In genomic region chr5:177483042-177483441, GRCh38 we compare ENCODE assay signal across 31 cellular contexts. TPM values are rescaled to one million over a fixed set of nuclear protein-coding genes. Genes with fewer than 3 reads are reported as not detected.
DNase-seq lines count a peak whose midpoint lies in the region; ATAC-seq and TF ChIP-seq lines count a peak whose summit lies in the region.
"Had no signal": no experiment of that assay in that cellular context is flagged by ENCODE, and none has a peak within 500 bp of the region (broad histone marks: within the 10 kb centered on the region; RNA-seq: fewer than 3 reads in every experiment).

No MANE protein-coding gene starts in this region.

- DNase-seq in ascending aorta (ENCODE audit: low spot score in 2 of 2), result no peak
- DNase-seq in endothelial cell (ENCODE audit: low spot score), result no peak
- no peak for DNase-seq in osteocyte (ENCODE audit: extremely low spot score, unreplicated experiment)
- DNase-seq in uterus, result peak in 1 of 2 donors; percentile 16
- no peak for DNase-seq in NCI-H69 (lab: John Stamatoyannopoulos, UW)
- DNase-seq in NCI-H2029 (lab: John Stamatoyannopoulos, UW), result no peak
- DNase-seq: activated CD4-positive, alpha-beta T cell treated with anti-CD3 and anti-CD28 coated beads for 48 hours; activated gamma-delta T cell treated with Interleukin-2 at 50 U/mL for 16 hours; activated T-cell treated with anti-CD3 and anti-CD28 coated beads, Interleukin-2, amount 50 U/mL, for 24 hours; Caco-2; central memory CD4-positive, alpha-beta T cell; hippocampal formation; mucosa of descending colon; NCI-H1048; NCI-H1694; NCI-H446; NCI-H774; ovary; Peyer's patch; retina; SIG-M5; stimulated activated naive CD4-positive, alpha-beta T cell; SW 1271; T-helper 9 cell; WERI-Rb-1 had no signal

- no peak for ATAC-seq in GM21576 (IDR thresholded peaks at IDR 0.05; ENCODE audit: unreplicated experiment)
- ATAC-seq: GM23338; mucosa of descending colon; natural killer cell treated with Interleukin-12 subunit alpha and Interleukin-12 subunit beta and Interleukin-15 and Interleukin-18, amount 100 ng/mL, for 72 hours had no signal

- H3K9me3 Mint-ChIP-seq in endothelial cell (ENCODE audit: unreplicated experiment) (no peaks in the 10 kb centered on the region), osteocyte (ENCODE audit: unreplicated experiment) (no peaks in the 10 kb centered on the region)
- H3K9me3 Mint-ChIP-seq: activated T-cell treated with anti-CD3 and anti-CD28 coated beads, Interleukin-2, amount 50 U/mL, for 24 hours; GM23338; natural killer cell treated with Interleukin-12 subunit alpha and Interleukin-12 subunit beta and Interleukin-15 and Interleukin-18, amount 100 ng/mL, for 72 hours had no signal

- H3K27me3 ChIP-seq in ascending aorta (no peaks in the 10 kb centered on the region), uterus (no peaks in the 10 kb centered on the region)
- H3K27me3 ChIP-seq: ovary, Peyer's patch had no signal

- H3K27me3 Mint-ChIP-seq in endothelial cell (ENCODE audit: unreplicated experiment) (peaks cover 23% of the 10 kb centered on the region), osteocyte (ENCODE audit: unreplicated experiment) (no peaks in the 10 kb centered on the region)
- H3K27me3 Mint-ChIP-seq: activated T-cell treated with anti-CD3 and anti-CD28 coated beads, Interleukin-2, amount 50 U/mL, for 24 hours; natural killer cell treated with Interleukin-12 subunit alpha and Interleukin-12 subunit beta and Interleukin-15 and Interleukin-18, amount 100 ng/mL, for 72 hours had no signal

- peaks cover 35% of the 10 kb centered on the region for H3K36me3 Mint-ChIP-seq in endothelial cell (ENCODE audit: low read depth, unreplicated experiment)
- peaks cover 28% of the 10 kb centered on the region for H3K36me3 Mint-ChIP-seq in osteocyte (ENCODE audit: unreplicated experiment)
- H3K36me3 Mint-ChIP-seq: natural killer cell treated with Interleukin-12 subunit alpha and Interleukin-12 subunit beta and Interleukin-15 and Interleukin-18, amount 100 ng/mL, for 72 hours had no signal

- peaks cover 32 to 65% of the 10 kb centered on the region in 2 donors for H3K4me1 ChIP-seq in ascending aorta
- H3K4me1 ChIP-seq in uterus, result peaks cover 3 to 32% of the 10 kb centered on the region in 2 donors
- H3K4me1 ChIP-seq: Caco-2 had no signal

- H3K27ac ChIP-seq in ascending aorta (peak overlapping the region; percentile 72 to 91), uterus (peak overlapping the region; percentile 27 to 61)
- H3K27ac ChIP-seq: C4-2B, ovary, Peyer's patch, skin epidermis, WERI-Rb-1 had no signal

- H3K36me3 ChIP-seq in ascending aorta (peaks cover 38 to 62% of the 10 kb centered on the region in 2 donors), uterus (no peaks in the 10 kb centered on the region)
- H3K36me3 ChIP-seq: ovary had no signal

- no peak for TF ChIP-seq CTCF in ascending aorta (IDR thresholded peaks at IDR 0.05)
- no peak for TF ChIP-seq CTCF in endothelial cell (IDR thresholded peaks at IDR 0.05; ENCODE audit: unreplicated experiment)
- no peak for TF ChIP-seq CTCF in osteocyte (IDR thresholded peaks at IDR 0.05)
- no peak for TF ChIP-seq CTCF in uterus (IDR thresholded peaks at IDR 0.05)

- H3K9me3 ChIP-seq in ascending aorta, result no peaks in the 10 kb centered on the region
- no peaks in the 10 kb centered on the region for H3K9me3 ChIP-seq in uterus
- H3K9me3 ChIP-seq: Caco-2, mucosa of descending colon, ovary, Peyer's patch had no signal

- H3K4me3 Mint-ChIP-seq in endothelial cell (ENCODE audit: unreplicated experiment) (peak overlapping the region; percentile 76), osteocyte (ENCODE audit: unreplicated experiment) (no peak overlapping the region)
- H3K4me3 Mint-ChIP-seq: activated T-cell treated with anti-CD3 and anti-CD28 coated beads, Interleukin-2, amount 50 U/mL, for 24 hours; GM23338; natural killer cell treated with Interleukin-12 subunit alpha and Interleukin-12 subunit beta and Interleukin-15 and Interleukin-18, amount 100 ng/mL, for 72 hours had no signal

- no peak overlapping the region for H3K27ac Mint-ChIP-seq in endothelial cell (ENCODE audit: unreplicated experiment)
- H3K27ac Mint-ChIP-seq in osteocyte (ENCODE audit: unreplicated experiment), result peak overlapping the region; percentile 78
- H3K27ac Mint-ChIP-seq: activated T-cell treated with anti-CD3 and anti-CD28 coated beads, Interleukin-2, amount 50 U/mL, for 24 hours; GM23338; natural killer cell treated with Interleukin-12 subunit alpha and Interleukin-12 subunit beta and Interleukin-15 and Interleukin-18, amount 100 ng/mL, for 72 hours had no signal

- TF ChIP-seq POLR2A in uterus (IDR thresholded peaks at IDR 0.05), result no peak

- intact Hi-C loops in ascending aorta (cut with DNase I) (no loop called here), uterus (cut with DNase I; ENCODE audit: low total_unique reads) (no loop called here)

- H3K4me3 ChIP-seq in ascending aorta, result no peak overlapping the region
- H3K4me3 ChIP-seq in uterus, result no peak overlapping the region
- H3K4me3 ChIP-seq: GM23338, lung, mucosa of descending colon, ovary, Peyer's patch, skin epidermis had no signal

- H3K4me1 Mint-ChIP-seq in endothelial cell (ENCODE audit: unreplicated experiment), result peaks cover 23% of the 10 kb centered on the region
- H3K4me1 Mint-ChIP-seq in osteocyte (ENCODE audit: unreplicated experiment), result peaks cover 43% of the 10 kb centered on the region

RNA-seq across cellular contexts. Expression of gene DBN1, which starts 9.6 kb away (rescaled TPM):
- total RNA-seq in ascending aorta, result 151 TPM
- 315 TPM for total RNA-seq in endothelial cell (ENCODE audit: unreplicated experiment)
- 248 and 249 TPM in 2 replicates for total RNA-seq in osteocyte
- 100 to 1,000 TPM in 2 of 4 donors, 10 to 100 TPM in 2; 30.6 to 107 (median 82.7) TPM for total RNA-seq in uterus

RNA-seq across cellular contexts. Expression of gene PDLIM7, which starts 14.4 kb away (rescaled TPM):
- total RNA-seq in ascending aorta (1,082 TPM), endothelial cell (ENCODE audit: unreplicated experiment) (238 TPM), osteocyte (312 and 358 TPM in 2 replicates), uterus (100 to 1,000 TPM; 102 to 543 (median 193) TPM)

RNA-seq across cellular contexts. Expression of gene DOK3, which starts 26.6 kb away (rescaled TPM):
- total RNA-seq in ascending aorta, result 0.32 TPM
- 51.4 TPM for total RNA-seq in endothelial cell (ENCODE audit: unreplicated experiment)
- total RNA-seq in osteocyte, result 5.5 and 7.2 TPM in 2 replicates
- total RNA-seq in uterus, result 10 to 100 TPM in 1 of 4 donors, 1 to 10 TPM in 3; 3.6 to 20.0 (median 7.1) TPM

RNA-seq across cellular contexts. Expression of gene DDX41, which starts 33.7 kb away (rescaled TPM):
- total RNA-seq in ascending aorta (117 TPM), endothelial cell (ENCODE audit: unreplicated experiment) (125 TPM), osteocyte (68.7 and 83.1 TPM in 2 replicates), uterus (100 to 1,000 TPM in 2 of 4 donors, 10 to 100 TPM in 2; 61.0 to 146 (median 95.6) TPM)

RNA-seq across cellular contexts. Expression of gene PRR7, which starts 36.4 kb away (rescaled TPM):
- total RNA-seq in ascending aorta (18.1 TPM), endothelial cell (ENCODE audit: unreplicated experiment) (0.97 TPM), osteocyte (2.8 and 4.4 TPM in 2 replicates), uterus (1 to 10 TPM in 2 of 4 donors, not detected in 2; 1.9 to 3.0 TPM)
